ENCODE assay signal across 18 cellular contexts in genomic region chrX:135536883-135537282, GRCh38. TPM values are rescaled to one million over a fixed set of nuclear protein-coding genes. Genes with fewer than 3 reads are reported as not detected.
A peak's percentile ranks its signal among the peaks of the same experiment; 100 is the strongest.
DNase-seq lines count a peak whose midpoint lies in the region; ATAC-seq, FAIRE-seq and TF ChIP-seq lines count a peak whose summit lies in the region.
"Had no signal": no experiment of that assay in that cellular context is flagged by ENCODE, and none has a peak within 500 bp of the region (broad histone marks: within the 10 kb centered on the region; RNA-seq: fewer than 3 reads in every experiment).

No MANE protein-coding gene starts in this region.

- intact Hi-C loops in CD4-positive, alpha-beta memory T cell (cut with micrococcal nuclease) = no loop called here
- intact Hi-C loops in PC-9 (cut with micrococcal nuclease; ENCODE audit: unreplicated experiment) = no loop called here

- H3K4me1 ChIP-seq in CD4-positive, alpha-beta memory T cell (ENCODE audit: insufficient read depth, low read length) = peaks cover 44% of the 10 kb centered on the region
- no peaks in the 10 kb centered on the region for H3K4me1 ChIP-seq in PC-9 (replicated peaks; ENCODE audit: insufficient read depth)

- POLR2A ChIA-PET in CD4-positive, alpha-beta memory T cell (lab: Charles Lee; ENCODE audit: partially characterized antibody) = interaction anchor here (1.0 to 2.6 kb wide), 2 partner anchors 11 to 15 kb away, joined by 3 to 13 read pairs; no protein-coding TSS in a partner anchor
- POLR2A ChIA-PET in T-cell (lab: Charles Lee) (interaction anchor here in 1 of 2 donors (1.0 kb wide), 1 partner anchor 12 kb away, joined by 3 read pairs; no protein-coding TSS in a partner anchor), PC-9 (lab: Charles Lee; ENCODE audit: unreplicated experiment) (no interaction called here)

- H3K27ac Mint-ChIP-seq in CD4-positive, alpha-beta memory T cell = peak overlapping the region in 5 of 7 donors; percentile 20 to 59 (median 45)
- peak overlapping the region; percentile 41 to 52 for H3K27ac Mint-ChIP-seq in T-cell
- H3K27ac Mint-ChIP-seq: activated naive CD4-positive, alpha-beta T cell treated with anti-CD3 and anti-CD28 coated beads, Interleukin-2, amount 10 ng/mL, durations not matched to agents 7 days and 5 days had no signal

- FAIRE-seq in GM19239 (lab: Jason Lieb, UNC) = peak; percentile 74
- FAIRE-seq: HTR-8/SVneo had no signal

- no peaks in the 10 kb centered on the region for H3K9me3 Mint-ChIP-seq in CD4-positive, alpha-beta memory T cell
- H3K9me3 Mint-ChIP-seq in T-cell = no peaks in the 10 kb centered on the region
- H3K9me3 Mint-ChIP-seq: activated naive CD4-positive, alpha-beta T cell treated with anti-CD3 and anti-CD28 coated beads, Interleukin-2, amount 10 ng/mL, durations not matched to agents 7 days and 5 days had no signal

- no peaks in the 10 kb centered on the region for H3K9me3 ChIP-seq in CD4-positive, alpha-beta memory T cell (ENCODE audit: control insufficient read depth in 1 of 2, low read length in 2 of 2)
- no peaks in the 10 kb centered on the region for H3K9me3 ChIP-seq in PC-9 (ENCODE audit: insufficient read depth, low read depth)

- H2AFZ ChIP-seq in PC-9 = no peak overlapping the region

- H3K4me2 ChIP-seq in PC-9 = no peak overlapping the region

- peak overlapping the region; percentile 9 for H3K27ac ChIP-seq in CD4-positive, alpha-beta memory T cell (ENCODE audit: low read depth, low read length)
- no peak overlapping the region for H3K27ac ChIP-seq in PC-9
- H3K27ac ChIP-seq: C4-2B had no signal

- peak in 2 of 5 donors; percentile 9 for DNase-seq in CD4-positive, alpha-beta memory T cell
- DNase-seq in GM19239 (ENCODE audit: insufficient read length, low spot score) (no peak), T-cell (peak in 3 of 34 experiments; percentile 1 to 31 (median 1)), germinal center (ENCODE audit: low spot score) (peak; percentile 3), PC-9 (no peak)
- DNase-seq: activated CD4-positive, alpha-beta T cell treated with anti-CD3 and anti-CD28 coated beads for 4 hours; activated naive CD4-positive, alpha-beta T cell treated with anti-CD3 and anti-CD28 coated beads, Interleukin-2, amount 10 ng/mL, durations not matched to agents 7 days and 5 days; hippocampal formation; left ventricle myocardium superior; MV-4-11; NCI-H2171 treated with DMSO at 0.1 percent for 48 hours; SW 1271 had no signal

- H3K27me3 Mint-ChIP-seq in CD4-positive, alpha-beta memory T cell = no peaks in the 10 kb centered on the region
- peaks cover 0 to 8% of the 10 kb centered on the region in 2 donors for H3K27me3 Mint-ChIP-seq in T-cell
- H3K27me3 Mint-ChIP-seq: activated naive CD4-positive, alpha-beta T cell treated with anti-CD3 and anti-CD28 coated beads, Interleukin-2, amount 10 ng/mL, durations not matched to agents 7 days and 5 days had no signal

- peaks cover 0 to 4% of the 10 kb centered on the region in 2 donors for H3K36me3 Mint-ChIP-seq in CD4-positive, alpha-beta memory T cell
- H3K36me3 Mint-ChIP-seq in T-cell = peaks cover 3% of the 10 kb centered on the region

- no peaks in the 10 kb centered on the region for H3K9me2 ChIP-seq in PC-9 (ENCODE audit: insufficient read depth)

- no peaks in the 10 kb centered on the region for H4K20me1 ChIP-seq in PC-9 (ENCODE audit: insufficient read depth)

- ATAC-seq in T-cell (replicated peaks in 1 of 4) (peak; percentile 63 to 86 (median 78)), HG03108 (IDR thresholded peaks at IDR 0.05; ENCODE audit: unreplicated experiment) (no peak), HG02678 (IDR thresholded peaks at IDR 0.05; ENCODE audit: unreplicated experiment) (no peak), GM19397 (IDR thresholded peaks at IDR 0.05; ENCODE audit: unreplicated experiment) (no peak)
- ATAC-seq: left ventricle myocardium superior had no signal

- no peaks in the 10 kb centered on the region for H3K27me3 ChIP-seq in CD4-positive, alpha-beta memory T cell (ENCODE audit: insufficient read depth, low read length)
- peaks cover 4% of the 10 kb centered on the region; the same call in 1 of the 2 replicates for H3K27me3 ChIP-seq in PC-9 (ENCODE audit: insufficient read depth, low read depth)

- H3K79me2 ChIP-seq in PC-9 (ENCODE audit: low read depth) = no peaks in the 10 kb centered on the region

- H3K4me3 ChIP-seq in CD4-positive, alpha-beta memory T cell (ENCODE audit: low read length in 2 of 2) = no peak overlapping the region
- H3K4me3 ChIP-seq in PC-9 = no peak overlapping the region

- peak overlapping the region in 7 of 8 donors; percentile 1 to 33 (median 10) for H3K4me3 Mint-ChIP-seq in CD4-positive, alpha-beta memory T cell
- H3K4me3 Mint-ChIP-seq in T-cell = peak overlapping the region in 1 of 3 donors; percentile 14
- H3K4me3 Mint-ChIP-seq: activated naive CD4-positive, alpha-beta T cell treated with anti-CD3 and anti-CD28 coated beads, Interleukin-2, amount 10 ng/mL, durations not matched to agents 7 days and 5 days; neural crest cell had no signal

- H3K4me1 Mint-ChIP-seq in CD4-positive, alpha-beta memory T cell = peaks cover 23 to 60% (median 36%) of the 10 kb centered on the region in 4 donors
- H3K4me1 Mint-ChIP-seq in T-cell = peaks cover 22 to 70% (median 63%) of the 10 kb centered on the region in 3 donors

- no peaks in the 10 kb centered on the region for H3F3A ChIP-seq in PC-9 (ENCODE audit: insufficient read depth, low read depth)

- no peaks in the 10 kb centered on the region for H3K36me3 ChIP-seq in CD4-positive, alpha-beta memory T cell (ENCODE audit: insufficient read depth, low read length)
- no peaks in the 10 kb centered on the region for H3K36me3 ChIP-seq in PC-9 (ENCODE audit: low read depth)

- BruUV-seq in PC-9 (replicated peaks; lab: Mats Ljungman, UMichigan) = no TSS peak

- no peak for TF ChIP-seq CTCF in PC-9 (conservative IDR thresholded peaks at IDR 0.05)

- CTCF ChIA-PET in CD4-positive, alpha-beta memory T cell (lab: Charles Lee; ENCODE audit: partially characterized antibody) = interaction anchor here (1.7 kb wide), 1 partner anchor 15 kb away, joined by 6 read pairs; no protein-coding TSS in a partner anchor
- CTCF ChIA-PET in T-cell (lab: Charles Lee) (interaction anchor here (0.6 to 1.4 kb wide), 2 partner anchors 12 to 1080 kb away, joined by 5 to 6 read pairs; no protein-coding TSS in a partner anchor), PC-9 (lab: Charles Lee) (no interaction called here)

RNA-seq across cellular contexts. Expression of gene INTS6L, which starts 16.4 kb away (rescaled TPM):
- 10 to 100 TPM; 43.7 to 46.0 TPM for total RNA-seq in CD4-positive, alpha-beta memory T cell
- polyA plus RNA-seq in CD4-positive, alpha-beta memory T cell = 1 to 10 TPM; 5.4 to 6.2 TPM
- 10 to 100 TPM; 28.6 to 41.8 (median 30.4) TPM for total RNA-seq in T-cell
- total RNA-seq in PC-9 (2021) = not detected in 2 replicates

Comparison
In these comparisons a context has a peak if more than half of its experiments do, and no peak if none do; other contexts are left out.
1. ATAC-seq: peak in T-cell (4 of 4); none in HG03108 (single experiment), HG02678 (single experiment) and GM19397 (single experiment).
2. RNA of gene INTS6L, which starts 16.4 kb away (total RNA-seq): 43.7 to 46.0 TPM in CD4-positive, alpha-beta memory T cell and 28.6 to 41.8 TPM in T-cell; not detected in PC-9; every median in the first group is over 10 times any median in the second.